In the genomic region with DNA sequence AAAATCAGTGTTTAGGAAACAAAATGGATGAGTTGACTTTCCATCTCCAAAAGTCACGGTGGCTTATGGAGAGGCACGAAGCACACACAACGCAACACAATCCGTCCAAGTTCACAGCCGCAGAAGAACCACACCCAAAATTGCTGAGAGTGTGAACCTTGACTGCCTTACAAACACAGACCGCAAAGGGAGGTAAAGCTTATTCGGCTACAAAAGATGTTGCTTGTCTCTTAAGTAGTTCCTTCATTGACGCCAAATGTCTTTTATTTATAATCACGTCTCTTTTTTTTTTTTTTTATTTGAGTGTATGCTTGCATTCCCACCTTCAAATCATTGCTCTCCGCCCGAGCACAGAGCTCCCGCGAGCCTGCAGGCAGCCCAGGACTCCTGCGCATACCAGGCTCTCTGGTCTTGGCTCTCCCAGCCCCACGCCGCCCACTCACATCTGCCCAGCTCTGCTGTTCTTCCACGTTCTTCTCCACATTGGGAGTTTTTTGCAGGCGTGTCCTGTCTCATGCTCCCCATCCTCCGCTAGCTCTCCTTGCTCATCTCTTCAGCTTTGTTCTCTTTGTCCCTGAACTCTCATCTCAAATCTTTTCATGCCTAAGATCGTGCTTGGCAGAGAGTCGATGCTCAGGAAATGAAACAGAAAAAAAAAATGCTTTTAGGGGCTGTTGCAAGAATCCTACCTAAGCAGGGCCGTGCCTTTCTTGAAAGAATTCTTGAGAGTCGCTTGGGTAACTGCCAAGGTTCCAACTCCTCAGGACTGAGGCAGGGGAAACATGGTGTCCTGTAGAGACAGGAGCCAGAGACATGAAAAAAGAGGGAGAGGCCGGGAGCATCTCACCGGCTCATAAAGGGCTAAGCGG, we compare ENCODE assay signal across 14 cellular contexts. TPM values are rescaled to one million over a fixed set of nuclear protein-coding genes. Genes with fewer than 3 reads are reported as not detected.
DNase-seq lines count a peak whose midpoint lies in the region; ATAC-seq, FAIRE-seq and TF ChIP-seq lines count a peak whose summit lies in the region.
"Had no signal": no experiment of that assay in that cellular context is flagged by ENCODE, and none has a peak within 500 bp of the region (broad histone marks: within the 10 kb centered on the region; RNA-seq: fewer than 3 reads in every experiment).

No MANE protein-coding gene starts in this region.

- peak overlapping the region; percentile 46 for H3K4me3 Mint-ChIP-seq in activated CD4-positive, alpha-beta T cell treated with anti-CD3 and anti-CD28 coated beads for 36 hours
- H3K4me3 Mint-ChIP-seq in activated naive CD4-positive, alpha-beta T cell treated with anti-CD3 and anti-CD28 coated beads for 36 hours = peak overlapping the region; percentile 76

- no peaks in the 10 kb centered on the region for H4K20me1 ChIP-seq in keratinocyte (ENCODE audit: control insufficient read depth, extremely low read depth, insufficient read depth, low read length)

- H3K9me3 ChIP-seq in keratinocyte (ENCODE audit: control insufficient read depth, low read depth, low read length) = no peaks in the 10 kb centered on the region
- H3K9me3 ChIP-seq: A549 had no signal

- H3K4me2 ChIP-seq in keratinocyte (ENCODE audit: control insufficient read depth, extremely low read depth, insufficient read depth, low read depth, low read length) = peak overlapping the region; percentile 63
- H3K4me2 ChIP-seq: A549 had no signal

- H3K27ac ChIP-seq in keratinocyte (ENCODE audit: control insufficient read depth, insufficient read depth, low read length) = no peak overlapping the region
- H3K27ac ChIP-seq: A549, SK-N-MC had no signal

- CTCF ChIA-PET in activated CD4-positive, alpha-beta T cell treated with anti-CD3 and anti-CD28 coated beads for 36 hours (lab: Charles Lee) = interaction anchor here (1.0 kb wide), 2 partner anchors 46 to 68 kb away, joined by 3 to 4 read pairs; no protein-coding TSS in a partner anchor
- CTCF ChIA-PET in activated naive CD4-positive, alpha-beta T cell treated with anti-CD3 and anti-CD28 coated beads for 36 hours (lab: Charles Lee) = interaction anchor here (0.6 to 1.7 kb wide), 6 partner anchors 9 to 476 kb away, joined by 4 to 6 read pairs (median 4); no protein-coding TSS in a partner anchor

- DNase-seq in activated CD4-positive, alpha-beta T cell treated with anti-CD3 and anti-CD28 coated beads for 36 hours = peak; percentile 57
- no peak for DNase-seq in activated CD4-positive, alpha-beta T cell treated with anti-CD3 and anti-CD28 coated beads for 1 hour
- DNase-seq in activated naive CD4-positive, alpha-beta T cell treated with anti-CD3 and anti-CD28 coated beads for 36 hours = peak; percentile 54
- no peak for DNase-seq in keratinocyte (ENCODE audit: low read depth, low spot score)
- peak; percentile 67 for DNase-seq in superior temporal gyrus (ENCODE audit: extremely low spot score)
- DNase-seq in AG08396 (ENCODE audit: low spot score) = no peak

- peaks cover 5% of the 10 kb centered on the region for H3K9me3 Mint-ChIP-seq in activated CD4-positive, alpha-beta T cell treated with anti-CD3 and anti-CD28 coated beads for 36 hours (ENCODE audit: low read depth)
- H3K9me3 Mint-ChIP-seq in activated naive CD4-positive, alpha-beta T cell treated with anti-CD3 and anti-CD28 coated beads for 36 hours = no peaks in the 10 kb centered on the region

- peaks cover 81% of the 10 kb centered on the region for H3K4me1 Mint-ChIP-seq in activated CD4-positive, alpha-beta T cell treated with anti-CD3 and anti-CD28 coated beads for 36 hours
- peaks cover 68% of the 10 kb centered on the region for H3K4me1 Mint-ChIP-seq in activated naive CD4-positive, alpha-beta T cell treated with anti-CD3 and anti-CD28 coated beads for 36 hours (ENCODE audit: low read depth)

- no peak for FAIRE-seq in keratinocyte (lab: Jason Lieb, UNC)
- FAIRE-seq: A549, frontal cortex, G401.6, H54 had no signal

- peaks cover 4% of the 10 kb centered on the region for H3K4me1 ChIP-seq in keratinocyte (ENCODE audit: control insufficient read depth, extremely low read depth, insufficient read depth, low read length)
- H3K4me1 ChIP-seq: A549 had no signal

- peaks cover 21% of the 10 kb centered on the region for H3K27me3 ChIP-seq in keratinocyte (ENCODE audit: control insufficient read depth, extremely low read depth, insufficient read depth, low read length)

- TF ChIP-seq CTCF in keratinocyte (optimal IDR thresholded peaks at IDR 0.05 in 1 of 3, IDR thresholded peaks at IDR 0.05 in 1 of 3, conservative IDR thresholded peaks at IDR 0.05 in 1 of 3; ENCODE audit: extremely low read depth in 1 of 3, insufficient read depth in 2 of 3, low read length in 3 of 3) = no peak

- no peaks in the 10 kb centered on the region for H3K79me2 ChIP-seq in keratinocyte (ENCODE audit: control insufficient read depth, insufficient read depth, low read length)

- peak overlapping the region; percentile 74 for H3K27ac Mint-ChIP-seq in activated CD4-positive, alpha-beta T cell treated with anti-CD3 and anti-CD28 coated beads for 36 hours
- H3K27ac Mint-ChIP-seq in activated naive CD4-positive, alpha-beta T cell treated with anti-CD3 and anti-CD28 coated beads for 36 hours = peak overlapping the region; percentile 76

- dilution Hi-C loops in keratinocyte (cut with MboI; ENCODE audit: extremely low pct_ligation_motif_present, low sequenced_read_pairs) = no loop called here

- H2AFZ ChIP-seq in keratinocyte (ENCODE audit: control insufficient read depth, low read length) = no peak overlapping the region

- peak; percentile 27 for ATAC-seq in activated CD4-positive, alpha-beta T cell treated with anti-CD3 and anti-CD28 coated beads for 36 hours
- ATAC-seq in GM18873 (IDR thresholded peaks at IDR 0.05; ENCODE audit: low FRiP score, unreplicated experiment) (no peak), HG02759 (IDR thresholded peaks at IDR 0.05; ENCODE audit: unreplicated experiment) (no peak)
- ATAC-seq: A549 had no signal

- no peak overlapping the region for H3K9ac ChIP-seq in keratinocyte (ENCODE audit: control insufficient read depth, extremely low read depth, insufficient read depth, low read length)

- H3K9me1 ChIP-seq in keratinocyte (ENCODE audit: control insufficient read depth, extremely low read depth, insufficient read depth, low read length) = no peaks in the 10 kb centered on the region

- intact Hi-C loops in activated CD4-positive, alpha-beta T cell treated with anti-CD3 and anti-CD28 coated beads for 36 hours (cut with DNase I, micrococcal nuclease) = loop anchor here (2.0 to 5.0 kb wide), 3 partner anchors 42 to 57 kb away; no protein-coding TSS in a partner anchor
- intact Hi-C loops in activated naive CD4-positive, alpha-beta T cell treated with anti-CD3 and anti-CD28 coated beads for 36 hours (cut with micrococcal nuclease) = loop anchor here (1.0 kb wide), 1 partner anchor 42 kb away; no protein-coding TSS in a partner anchor

- no peaks in the 10 kb centered on the region for H3K36me3 ChIP-seq in keratinocyte (ENCODE audit: control insufficient read depth in 2 of 2, extremely low read depth in 1 of 2, insufficient read depth in 2 of 2, low read length in 2 of 2)

- no peaks in the 10 kb centered on the region for H3K36me3 Mint-ChIP-seq in activated CD4-positive, alpha-beta T cell treated with anti-CD3 and anti-CD28 coated beads for 36 hours (ENCODE audit: low read depth)
- peaks cover 3% of the 10 kb centered on the region for H3K36me3 Mint-ChIP-seq in activated naive CD4-positive, alpha-beta T cell treated with anti-CD3 and anti-CD28 coated beads for 36 hours (ENCODE audit: low read depth)

- POLR2A ChIA-PET in activated CD4-positive, alpha-beta T cell treated with anti-CD3 and anti-CD28 coated beads for 36 hours (lab: Charles Lee) = no interaction called here

- H3K27me3 Mint-ChIP-seq in activated CD4-positive, alpha-beta T cell treated with anti-CD3 and anti-CD28 coated beads for 36 hours = no peaks in the 10 kb centered on the region
- H3K27me3 Mint-ChIP-seq in activated naive CD4-positive, alpha-beta T cell treated with anti-CD3 and anti-CD28 coated beads for 36 hours (ENCODE audit: low read depth) = no peaks in the 10 kb centered on the region

- no peak overlapping the region for H3K4me3 ChIP-seq in keratinocyte (ENCODE audit: control insufficient read depth in 2 of 3, extremely low read depth in 1 of 3, insufficient read depth in 2 of 3, low read depth in 1 of 3, low read length in 3 of 3)
- H3K4me3 ChIP-seq: A549, SK-N-MC had no signal

RNA-seq across cellular contexts. Expression of a gene that starts 25.8 kb away (rescaled TPM):
- total RNA-seq in activated CD4-positive, alpha-beta T cell treated with anti-CD3 and anti-CD28 coated beads for 36 hours = 1 to 10 TPM in 1 of 2 experiments, under 1 TPM in 1; 0.90 to 1.5 TPM
- 1 to 10 TPM; 1.8 to 2.0 TPM for total RNA-seq in activated naive CD4-positive, alpha-beta T cell treated with anti-CD3 and anti-CD28 coated beads for 36 hours
- polyA plus RNA-seq in keratinocyte = not detected in 3 replicates
- polyA plus RNA-seq in keratinocyte (2011; ENCODE audit: low read depth) = not detected
- polyA plus RNA-seq in keratinocyte (2011; cell fraction: cytosol; rRNA removed) = not detected in 2 replicates
- not detected in 2 replicates for polyA plus RNA-seq in keratinocyte (2011; cell fraction: nucleus; rRNA removed)
- polyA plus RNA-seq in keratinocyte (2012; ENCODE audit: low replicate concordance) = not detected in 2 replicates
- polyA minus RNA-seq in keratinocyte = not detected in 3 replicates
- polyA minus RNA-seq in keratinocyte (2011; cell fraction: cytosol; rRNA and poly(A)+ RNA removed) = not detected
- polyA minus RNA-seq in keratinocyte (2011; cell fraction: nucleus; rRNA and poly(A)+ RNA removed) = not detected in 2 replicates
- total RNA-seq: NCI-H460 had no signal
- polyA plus RNA-seq: A549 had no signal

Comparison
In these comparisons a context has a peak if more than half of its experiments do, and no peak if none do; other contexts are left out.
1. DNase-seq: peak in activated CD4-positive, alpha-beta T cell treated with anti-CD3 and anti-CD28 coated beads for 36 hours (single experiment), activated naive CD4-positive, alpha-beta T cell treated with anti-CD3 and anti-CD28 coated beads for 36 hours (single experiment) and superior temporal gyrus (single experiment); none in activated CD4-positive, alpha-beta T cell treated with anti-CD3 and anti-CD28 coated beads for 1 hour (single experiment), keratinocyte (single experiment) and AG08396 (single experiment).